38 cellular contexts compared by ENCODE assay signal in genomic region chr5:146726020-146726419, GRCh38.
"Had no signal": no experiment of that assay in that cellular context is flagged by ENCODE, and none has a peak within 500 bp of the region (broad histone marks: within the 10 kb centered on the region; RNA-seq: fewer than 3 reads in every experiment).

No MANE protein-coding gene starts in this region.

- ATAC-seq: activated CD4-positive, CD25-positive, alpha-beta regulatory T cell treated with anti-CD3 and anti-CD28 coated beads, Interleukin-2, amount 50 U/mL, for 24 hours; activated CD8-positive, alpha-beta memory T cell treated with anti-CD3 and anti-CD28 coated beads, Interleukin-2, amount 10 ng/mL, durations not matched to agents 7 days and 5 days; activated CD8-positive, alpha-beta T cell treated with anti-CD3 and anti-CD28 coated beads, Interleukin-2, amount 10 ng/mL, durations not matched to agents 7 days and 5 days; activated naive CD8-positive, alpha-beta T cell treated with anti-CD3 and anti-CD28 coated beads, Interleukin-2, amount 50 U/mL, for 24 hours; body of pancreas; esophagus mucosa; foreskin keratinocyte; gastrocnemius medialis; heart left ventricle; T-helper 17 cell had no signal

- H3K9me3 ChIP-seq: adrenal gland, gastrocnemius medialis had no signal

- DNase-seq: activated B cell treated with CpG ODN at 0.5 μM for 24 hours; activated CD4-positive, alpha-beta memory T cell treated with anti-CD3 and anti-CD28 coated beads for 36 hours; activated CD4-positive, alpha-beta T cell treated with anti-CD3 and anti-CD28 coated beads, Interleukin-2, amount 10 ng/mL, durations not matched to agents 24 days and 14 days; activated CD8-positive, alpha-beta memory T cell treated with anti-CD3 and anti-CD28 coated beads, Interleukin-2, amount 10 ng/mL, durations not matched to agents 7 days and 5 days; activated CD8-positive, alpha-beta memory T cell treated with anti-CD3 and anti-CD28 coated beads, Interleukin-2, amount 50 U/mL, for 4 hours; activated CD8-positive, alpha-beta T cell treated with anti-CD3 and anti-CD28 coated beads, Interleukin-2, amount 10 ng/mL, durations not matched to agents 7 days and 5 days; activated effector memory CD4-positive, alpha-beta T cell treated with anti-CD3 and anti-CD28 coated beads, Interleukin-2, amount 50 U/mL, for 16 hours; activated naive CD4-positive, alpha-beta T cell treated with anti-CD3 and anti-CD28 coated beads for 36 hours; activated naive CD8-positive, alpha-beta T cell treated with anti-CD3 and anti-CD28 coated beads for 36 hours; activated naive CD8-positive, alpha-beta T cell treated with anti-CD3 and anti-CD28 coated beads, Interleukin-2, amount 50 U/mL, for 24 hours; activated T-cell treated with anti-CD3 and anti-CD28 coated beads, Interleukin-2, amount 50 U/mL, for 1 hour; activated T-cell treated with anti-CD3 and anti-CD28 coated beads, Interleukin-2, amount 50 U/mL, for 48 hours; adrenal gland; amygdala; aorta; body of pancreas; central memory CD4-positive, alpha-beta T cell; dorsolateral prefrontal cortex; effector memory CD4-positive, alpha-beta T cell; endodermal cell; foreskin keratinocyte; gastrocnemius medialis; glutamatergic neuron; heart left ventricle; T-helper 1 cell; T-helper 17 cell; T1000; WERI-Rb-1 had no signal

- H3K36me3 ChIP-seq: adrenal gland, breast epithelium, cardiac muscle cell, gastrocnemius medialis, heart left ventricle, WERI-Rb-1 had no signal

- H3K4me3 Mint-ChIP-seq: activated B cell treated with CpG ODN at 0.5 μM for 24 hours; activated CD4-positive, alpha-beta memory T cell treated with anti-CD3 and anti-CD28 coated beads for 36 hours; activated CD4-positive, alpha-beta T cell treated with anti-CD3 and anti-CD28 coated beads, Interleukin-2, amount 10 ng/mL, durations not matched to agents 24 days and 14 days; activated CD8-positive, alpha-beta memory T cell treated with anti-CD3 and anti-CD28 coated beads, Interleukin-2, amount 10 ng/mL, durations not matched to agents 7 days and 5 days; activated CD8-positive, alpha-beta T cell treated with anti-CD3 and anti-CD28 coated beads, Interleukin-2, amount 10 ng/mL, durations not matched to agents 7 days and 5 days; activated naive CD4-positive, alpha-beta T cell treated with anti-CD3 and anti-CD28 coated beads for 36 hours; activated naive CD4-positive, alpha-beta T cell treated with anti-CD3 and anti-CD28 coated beads, Interleukin-2, amount 50 U/mL, for 24 hours; activated naive CD8-positive, alpha-beta T cell treated with anti-CD3 and anti-CD28 coated beads for 36 hours; activated naive CD8-positive, alpha-beta T cell treated with anti-CD3 and anti-CD28 coated beads, Interleukin-2, amount 50 U/mL, for 24 hours; activated T-helper 1 cell treated with anti-CD3 and anti-CD28 coated beads, Interleukin-12 subunit alpha, Interleukin-12 subunit beta, Interleukin-2, Interleukin-4 antibody, amounts not matched to agents 30 ng/mL and 10 ng/mL and 1 ng/mL, durations not matched to agents 14 hours and 24 hours and 36 hours; dendritic cell treated with granulocyte-macrophage colony-stimulating factor and Interleukin-4, amounts not matched to agents 40 ng/mL and 50 ng/mL, for 4 days; endodermal cell; T-helper 17 cell; T-helper 2 cell treated with Interferon-gamma antibody and Interleukin-4, amounts not matched to agents 5 μg/mL and 100 μg/mL, for 36 hours had no signal

- H3K27me3 ChIP-seq: adrenal gland, body of pancreas, breast epithelium, cardiac muscle cell, dorsolateral prefrontal cortex, foreskin keratinocyte, gastrocnemius medialis, heart left ventricle had no signal

- H3K4me1 ChIP-seq: body of pancreas, breast epithelium, foreskin keratinocyte, gastrocnemius medialis, heart left ventricle had no signal

- H3K27me3 Mint-ChIP-seq: activated B cell treated with CpG ODN at 0.5 μM for 24 hours; activated CD4-positive, alpha-beta memory T cell treated with anti-CD3 and anti-CD28 coated beads for 36 hours; activated CD4-positive, alpha-beta T cell treated with anti-CD3 and anti-CD28 coated beads, Interleukin-2, amount 10 ng/mL, durations not matched to agents 24 days and 14 days; activated CD8-positive, alpha-beta memory T cell treated with anti-CD3 and anti-CD28 coated beads, Interleukin-2, amount 10 ng/mL, durations not matched to agents 7 days and 5 days; activated naive CD4-positive, alpha-beta T cell treated with anti-CD3 and anti-CD28 coated beads, Interleukin-2, amount 50 U/mL, for 24 hours; activated naive CD8-positive, alpha-beta T cell treated with anti-CD3 and anti-CD28 coated beads for 36 hours; activated naive CD8-positive, alpha-beta T cell treated with anti-CD3 and anti-CD28 coated beads, Interleukin-2, amount 50 U/mL, for 24 hours; dendritic cell treated with granulocyte-macrophage colony-stimulating factor and Interleukin-4, amounts not matched to agents 40 ng/mL and 50 ng/mL, for 4 days; T-helper 17 cell had no signal

- H3K4me3 ChIP-seq: adrenal gland, body of pancreas, breast epithelium, cardiac muscle cell, coronary artery, gastrocnemius medialis, heart left ventricle had no signal

- H3K27ac Mint-ChIP-seq: activated B cell treated with CpG ODN at 0.5 μM for 24 hours; activated CD4-positive, alpha-beta memory T cell treated with anti-CD3 and anti-CD28 coated beads for 36 hours; activated CD4-positive, alpha-beta T cell treated with anti-CD3 and anti-CD28 coated beads, Interleukin-2, amount 10 ng/mL, durations not matched to agents 24 days and 14 days; activated CD8-positive, alpha-beta memory T cell treated with anti-CD3 and anti-CD28 coated beads, Interleukin-2, amount 10 ng/mL, durations not matched to agents 7 days and 5 days; activated CD8-positive, alpha-beta T cell treated with anti-CD3 and anti-CD28 coated beads, Interleukin-2, amount 10 ng/mL, durations not matched to agents 7 days and 5 days; activated naive CD4-positive, alpha-beta T cell treated with anti-CD3 and anti-CD28 coated beads for 36 hours; activated naive CD4-positive, alpha-beta T cell treated with anti-CD3 and anti-CD28 coated beads, Interleukin-2, amount 50 U/mL, for 24 hours; activated naive CD8-positive, alpha-beta T cell treated with anti-CD3 and anti-CD28 coated beads for 36 hours; activated naive CD8-positive, alpha-beta T cell treated with anti-CD3 and anti-CD28 coated beads, Interleukin-2, amount 50 U/mL, for 24 hours; activated T-helper 1 cell treated with anti-CD3 and anti-CD28 coated beads, Interleukin-12 subunit alpha, Interleukin-12 subunit beta, Interleukin-2, Interleukin-4 antibody, amounts not matched to agents 30 ng/mL and 10 ng/mL and 1 ng/mL, durations not matched to agents 14 hours and 24 hours and 36 hours; activated T-helper 2 cell treated with anti-CD3 and anti-CD28 coated beads, Interferon-gamma antibody, Interleukin-2, Interleukin-4, amounts not matched to agents 10 μg/mL and 5 μg/mL and 100 μg/mL, durations not matched to agents 14 hours and 24 hours and 36 hours; dendritic cell treated with granulocyte-macrophage colony-stimulating factor and Interleukin-4, amounts not matched to agents 40 ng/mL and 50 ng/mL, for 4 days; endodermal cell; T-helper 17 cell; T-helper 2 cell treated with Interferon-gamma antibody and Interleukin-4, amounts not matched to agents 5 μg/mL and 100 μg/mL, for 36 hours had no signal

- H3K27ac ChIP-seq: adrenal gland, body of pancreas, breast epithelium, cardiac muscle cell, coronary artery, foreskin keratinocyte, gastrocnemius medialis, heart left ventricle, WERI-Rb-1 had no signal

- H3K4me1 Mint-ChIP-seq: activated B cell treated with CpG ODN at 0.5 μM for 24 hours; activated CD4-positive, alpha-beta T cell treated with anti-CD3 and anti-CD28 coated beads, Interleukin-2, amount 10 ng/mL, durations not matched to agents 24 days and 14 days; activated naive CD4-positive, alpha-beta T cell treated with anti-CD3 and anti-CD28 coated beads, Interleukin-2, amount 50 U/mL, for 24 hours; activated naive CD8-positive, alpha-beta T cell treated with anti-CD3 and anti-CD28 coated beads for 36 hours; activated naive CD8-positive, alpha-beta T cell treated with anti-CD3 and anti-CD28 coated beads, Interleukin-2, amount 50 U/mL, for 24 hours; endodermal cell had no signal
